In genomic region chr14:63295231-63295685, GRCh38 we compare ENCODE assay signal across 14 cellular contexts. TPM values are rescaled to one million over a fixed set of nuclear protein-coding genes. Genes with fewer than 3 reads are reported as not detected.
DNase-seq lines count a peak whose midpoint lies in the region; ATAC-seq and TF ChIP-seq lines count a peak whose summit lies in the region.
"Had no signal": no experiment of that assay in that cellular context is flagged by ENCODE, and none has a peak within 500 bp of the region (broad histone marks: within the 10 kb centered on the region; RNA-seq: fewer than 3 reads in every experiment).

No MANE protein-coding gene starts in this region.

- POLR2A ChIA-PET in activated B cell treated with CpG ODN at 0.5 μM for 24 hours (lab: Charles Lee) (no interaction called here), GM10248 (lab: Yijun Ruan, JAX) (no interaction called here)

- H3K79me2 ChIP-seq in hepatocyte = no peaks in the 10 kb centered on the region

- no peaks in the 10 kb centered on the region for H3K36me3 Mint-ChIP-seq in CD4-positive, CD25-positive, alpha-beta regulatory T cell
- H3K36me3 Mint-ChIP-seq in activated B cell treated with CpG ODN at 0.5 μM for 24 hours (ENCODE audit: low read depth) (no peaks in the 10 kb centered on the region), natural killer cell (no peaks in the 10 kb centered on the region), glutamatergic neuron (ENCODE audit: unreplicated experiment) (no peaks in the 10 kb centered on the region)

- WGBS in hepatocyte (ENCODE audit: low lambda C conversion rate, missing lambda C conversion rate) = 85% methylated on average over 8 of the region's 8 CpGs

- no peaks in the 10 kb centered on the region for H3K27me3 ChIP-seq in CD4-positive, CD25-positive, alpha-beta regulatory T cell (ENCODE audit: control insufficient read depth, insufficient read depth, low read length)
- H3K27me3 ChIP-seq in hepatocyte = no peaks in the 10 kb centered on the region

- H3K27me3 Mint-ChIP-seq in CD4-positive, CD25-positive, alpha-beta regulatory T cell = no peaks in the 10 kb centered on the region
- H3K27me3 Mint-ChIP-seq in activated B cell treated with CpG ODN at 0.5 μM for 24 hours (peaks cover 12% of the 10 kb centered on the region), natural killer cell (ENCODE audit: low read depth in 2 of 2) (peaks cover 8 to 23% of the 10 kb centered on the region in 2 donors), glutamatergic neuron (ENCODE audit: unreplicated experiment) (peaks cover 1% of the 10 kb centered on the region)

- DNase-seq in CD4-positive, CD25-positive, alpha-beta regulatory T cell = peak in 1 of 3 donors; percentile 31
- DNase-seq in activated B cell treated with CpG ODN at 0.5 μM for 24 hours (no peak), natural killer cell (no peak), hepatocyte (ENCODE audit: low spot score) (no peak), AG20443 (ENCODE audit: low spot score) (no peak), GM10248 (ENCODE audit: extremely low spot score) (no peak), glutamatergic neuron (no peak)
- DNase-seq: C1 segment of cervical spinal cord, H9, PC-3 had no signal

- H3K9me2 ChIP-seq in hepatocyte (replicated peaks; ENCODE audit: insufficient read depth) = no peaks in the 10 kb centered on the region

- no peaks in the 10 kb centered on the region for H4K20me1 ChIP-seq in hepatocyte (ENCODE audit: insufficient read depth, poor library complexity, severe bottlenecking)

- no peak overlapping the region for H3K4me2 ChIP-seq in hepatocyte

- H3K9me3 Mint-ChIP-seq in CD4-positive, CD25-positive, alpha-beta regulatory T cell = no peaks in the 10 kb centered on the region
- H3K9me3 Mint-ChIP-seq in activated B cell treated with CpG ODN at 0.5 μM for 24 hours (no peaks in the 10 kb centered on the region), natural killer cell (no peaks in the 10 kb centered on the region), glutamatergic neuron (ENCODE audit: unreplicated experiment) (no peaks in the 10 kb centered on the region)
- H3K9me3 Mint-ChIP-seq: activated naive CD4-positive, alpha-beta T cell treated with anti-CD3 and anti-CD28 coated beads, Interleukin-2, amount 50 U/mL, for 24 hours; H9 had no signal

- H3K4me1 Mint-ChIP-seq in CD4-positive, CD25-positive, alpha-beta regulatory T cell = peaks cover 0 to 28% (median 16%) of the 10 kb centered on the region in 4 donors
- H3K4me1 Mint-ChIP-seq in activated B cell treated with CpG ODN at 0.5 μM for 24 hours = peaks cover 4% of the 10 kb centered on the region
- H3K4me1 Mint-ChIP-seq in natural killer cell = peaks cover 17 to 25% of the 10 kb centered on the region in 2 donors
- no peaks in the 10 kb centered on the region for H3K4me1 Mint-ChIP-seq in glutamatergic neuron (ENCODE audit: low read depth, unreplicated experiment)

- TF ChIP-seq CTCF in activated B cell treated with CpG ODN at 0.5 μM for 24 hours (IDR thresholded peaks at IDR 0.05) (no peak), natural killer cell (IDR thresholded peaks at IDR 0.05) (no peak), hepatocyte (IDR thresholded peaks at IDR 0.05; ENCODE audit: poor library complexity) (no peak), GM10248 (IDR thresholded peaks at IDR 0.05; ENCODE audit: control extremely low read depth, extremely low read depth, low read depth, missing control alignments) (no peak), glutamatergic neuron (IDR thresholded peaks at IDR 0.05; ENCODE audit: partially characterized antibody, unreplicated experiment) (no peak)

- peak overlapping the region; percentile 58 for H3K4me3 ChIP-seq in CD4-positive, CD25-positive, alpha-beta regulatory T cell (ENCODE audit: low read depth, low read length)
- no peak overlapping the region for H3K4me3 ChIP-seq in hepatocyte
- H3K4me3 ChIP-seq: prostate gland had no signal

- no peak overlapping the region for H3K27ac ChIP-seq in CD4-positive, CD25-positive, alpha-beta regulatory T cell (ENCODE audit: insufficient read depth, low read length, poor library complexity, severe bottlenecking)
- no peak overlapping the region for H3K27ac ChIP-seq in hepatocyte
- H3K27ac ChIP-seq: prostate gland had no signal

- peak overlapping the region in 1 of 3 donors; percentile 72 for H3K27ac Mint-ChIP-seq in CD4-positive, CD25-positive, alpha-beta regulatory T cell
- no peak overlapping the region for H3K27ac Mint-ChIP-seq in activated B cell treated with CpG ODN at 0.5 μM for 24 hours
- H3K27ac Mint-ChIP-seq in natural killer cell = peak overlapping the region; percentile 21 to 28
- no peak overlapping the region for H3K27ac Mint-ChIP-seq in glutamatergic neuron (ENCODE audit: unreplicated experiment)
- H3K27ac Mint-ChIP-seq: activated naive CD4-positive, alpha-beta T cell treated with anti-CD3 and anti-CD28 coated beads, Interleukin-2, amount 50 U/mL, for 24 hours; H9 had no signal

- H3K36me3 ChIP-seq in CD4-positive, CD25-positive, alpha-beta regulatory T cell (ENCODE audit: control insufficient read depth, insufficient read depth, low read length) = no peaks in the 10 kb centered on the region
- H3K36me3 ChIP-seq in hepatocyte (replicated peaks; ENCODE audit: insufficient read depth, low read depth) = no peaks in the 10 kb centered on the region
- H3K36me3 ChIP-seq: prostate gland had no signal

- no peaks in the 10 kb centered on the region for H3K9me3 ChIP-seq in CD4-positive, CD25-positive, alpha-beta regulatory T cell (ENCODE audit: control insufficient read depth in 2 of 2, low read length in 2 of 2)
- no peaks in the 10 kb centered on the region for H3K9me3 ChIP-seq in hepatocyte (ENCODE audit: low read depth)
- H3K9me3 ChIP-seq: prostate gland had no signal

- no peaks in the 10 kb centered on the region for H3K4me1 ChIP-seq in CD4-positive, CD25-positive, alpha-beta regulatory T cell (ENCODE audit: control insufficient read depth, insufficient read depth, low read length, poor library complexity, severe bottlenecking)
- no peaks in the 10 kb centered on the region for H3K4me1 ChIP-seq in hepatocyte (ENCODE audit: insufficient read depth)
- H3K4me1 ChIP-seq: prostate gland had no signal

- intact Hi-C loops in activated B cell treated with CpG ODN at 0.5 μM for 24 hours (cut with micrococcal nuclease) = no loop called here
- intact Hi-C loops in natural killer cell (cut with micrococcal nuclease) = no loop called here

- CTCF ChIA-PET in activated B cell treated with CpG ODN at 0.5 μM for 24 hours (lab: Charles Lee) = no interaction called here
- CTCF ChIA-PET in GM10248 (lab: Yijun Ruan, JAX) = interaction anchor here (1.0 to 3.3 kb wide), 2 partner anchors 11 to 15 kb away, joined by 3 to 19 read pairs; no protein-coding TSS in a partner anchor

- H2AFZ ChIP-seq in hepatocyte = no peak overlapping the region

- peak in 1 of 2 donors; percentile 11 for ATAC-seq in CD4-positive, CD25-positive, alpha-beta regulatory T cell (ENCODE audit: low read depth in 2 of 2)
- ATAC-seq in GM19372 (IDR thresholded peaks at IDR 0.05; ENCODE audit: low read depth, unreplicated experiment) (peak; percentile 42), activated B cell treated with CpG ODN at 0.5 μM for 24 hours (ENCODE audit: low read depth) (no peak), natural killer cell (no peak)
- ATAC-seq: PC-3 had no signal

- peak overlapping the region in 3 of 4 donors; percentile 7 to 42 (median 13) for H3K4me3 Mint-ChIP-seq in CD4-positive, CD25-positive, alpha-beta regulatory T cell
- peak overlapping the region; percentile 13 for H3K4me3 Mint-ChIP-seq in activated B cell treated with CpG ODN at 0.5 μM for 24 hours
- H3K4me3 Mint-ChIP-seq in natural killer cell = peak overlapping the region; percentile 4
- H3K4me3 Mint-ChIP-seq in glutamatergic neuron (ENCODE audit: unreplicated experiment) = no peak overlapping the region
- H3K4me3 Mint-ChIP-seq: activated naive CD4-positive, alpha-beta T cell treated with anti-CD3 and anti-CD28 coated beads, Interleukin-2, amount 50 U/mL, for 24 hours; H9 had no signal

RNA-seq across cellular contexts. Expression of gene GPHB5, which starts 23.5 kb away (rescaled TPM):
- total RNA-seq in CD4-positive, CD25-positive, alpha-beta regulatory T cell = not detected
- not detected for polyA plus RNA-seq in CD4-positive, CD25-positive, alpha-beta regulatory T cell
- not detected in 2 replicates for total RNA-seq in activated B cell treated with CpG ODN at 0.5 μM for 24 hours
- total RNA-seq in natural killer cell = not detected
- total RNA-seq in hepatocyte = not detected in 2 replicates
- polyA plus RNA-seq in hepatocyte = not detected in 2 replicates
- not detected for total RNA-seq in glutamatergic neuron (ENCODE audit: unreplicated experiment)
- total RNA-seq: H9, PC-3, prostate gland had no signal
- polyA plus RNA-seq: esophagus had no signal

Comparison
In these comparisons a context has a peak if more than half of its experiments do, and no peak if none do; other contexts are left out.
1. H3K27ac Mint-ChIP-seq: peak in natural killer cell (2 of 2); none in activated B cell treated with CpG ODN at 0.5 μM for 24 hours (single experiment) and glutamatergic neuron (single experiment).